ENCODE assay signal across 11 cellular contexts in genomic region chr15:55250951-55251350, GRCh38. TPM values are rescaled to one million over a fixed set of nuclear protein-coding genes. Genes with fewer than 3 reads are reported as not detected.
DNase-seq lines count a peak whose midpoint lies in the region; ATAC-seq, FAIRE-seq and TF ChIP-seq lines count a peak whose summit lies in the region.
"Had no signal": no experiment of that assay in that cellular context is flagged by ENCODE, and none has a peak within 500 bp of the region (broad histone marks: within the 10 kb centered on the region; RNA-seq: fewer than 3 reads in every experiment).

No MANE protein-coding gene starts in this region.

- POLR2A ChIA-PET in CD4-positive, alpha-beta T cell (lab: Charles Lee) = interaction anchor here (1.2 to 2.3 kb wide), 4 partner anchors 17 to 157 kb away, joined by 3 to 9 read pairs (median 8); partner anchors contain the start of genes CCPG1, PIERCE2 and RSL24D1
- POLR2A ChIA-PET in naive thymus-derived CD8-positive, alpha-beta T cell (lab: Charles Lee) = interaction anchor here (0.8 to 3.5 kb wide), 4 partner anchors 17 to 54 kb away, joined by 3 to 22 read pairs (median 4); partner anchors contain the start of gene RSL24D1

- no peaks in the 10 kb centered on the region for H3K27me3 Mint-ChIP-seq in CD4-positive, alpha-beta T cell
- H3K27me3 Mint-ChIP-seq in activated T-helper 2 cell treated with anti-CD3 and anti-CD28 coated beads, Interferon-gamma antibody, Interleukin-2, Interleukin-4, amounts not matched to agents 10 μg/mL and 5 μg/mL and 100 μg/mL, durations not matched to agents 14 hours and 24 hours and 36 hours (ENCODE audit: low read depth) = no peaks in the 10 kb centered on the region
- no peaks in the 10 kb centered on the region for H3K27me3 Mint-ChIP-seq in naive thymus-derived CD8-positive, alpha-beta T cell

- intact Hi-C loops in CD4-positive, alpha-beta T cell (cut with DNase I, micrococcal nuclease) = no loop called here
- intact Hi-C loops in activated T-helper 2 cell treated with anti-CD3 and anti-CD28 coated beads, Interferon-gamma antibody, Interleukin-2, Interleukin-4, amounts not matched to agents 10 μg/mL and 5 μg/mL and 100 μg/mL, durations not matched to agents 14 hours and 24 hours and 36 hours (cut with micrococcal nuclease) = no loop called here
- intact Hi-C loops in pancreas (cut with DNase I) = no loop called here

- CTCF ChIA-PET in CD4-positive, alpha-beta T cell (lab: Charles Lee) = interaction anchor here (1.2 kb wide), 1 partner anchor 16 kb away, joined by 4 read pairs; no protein-coding TSS in a partner anchor

- peaks cover 0 to 10% (median 5%) of the 10 kb centered on the region in 3 donors for H3K4me1 ChIP-seq in pancreas

- peak overlapping the region; percentile 0 for H3K4me3 Mint-ChIP-seq in CD4-positive, alpha-beta T cell
- no peak overlapping the region for H3K4me3 Mint-ChIP-seq in activated T-helper 2 cell treated with anti-CD3 and anti-CD28 coated beads, Interferon-gamma antibody, Interleukin-2, Interleukin-4, amounts not matched to agents 10 μg/mL and 5 μg/mL and 100 μg/mL, durations not matched to agents 14 hours and 24 hours and 36 hours (ENCODE audit: low read depth)
- H3K4me3 Mint-ChIP-seq in naive thymus-derived CD8-positive, alpha-beta T cell = peak overlapping the region; percentile 34 to 71 (median 58)

- H3K36me3 Mint-ChIP-seq in CD4-positive, alpha-beta T cell (ENCODE audit: low read depth) = no peaks in the 10 kb centered on the region
- H3K36me3 Mint-ChIP-seq in activated T-helper 2 cell treated with anti-CD3 and anti-CD28 coated beads, Interferon-gamma antibody, Interleukin-2, Interleukin-4, amounts not matched to agents 10 μg/mL and 5 μg/mL and 100 μg/mL, durations not matched to agents 14 hours and 24 hours and 36 hours (ENCODE audit: low read depth) = peaks cover 44% of the 10 kb centered on the region
- peaks cover 0 to 2% (median 2%) of the 10 kb centered on the region in 3 donors for H3K36me3 Mint-ChIP-seq in naive thymus-derived CD8-positive, alpha-beta T cell

- no peak overlapping the region for H3K27ac ChIP-seq in CD4-positive, alpha-beta T cell (ENCODE audit: low read depth, low read length)
- no peak overlapping the region for H3K27ac ChIP-seq in pancreas

- FAIRE-seq in pancreas (lab: Jason Lieb, UNC) = no peak

- H3K27me3 ChIP-seq in CD4-positive, alpha-beta T cell (ENCODE audit: control insufficient read depth, insufficient read depth, low read length) = no peaks in the 10 kb centered on the region
- H3K27me3 ChIP-seq in pancreas = no peaks in the 10 kb centered on the region

- no peaks in the 10 kb centered on the region for H3K9me3 ChIP-seq in CD4-positive, alpha-beta T cell (ENCODE audit: control insufficient read depth, low read length)
- no peaks in the 10 kb centered on the region for H3K9me3 ChIP-seq in pancreas

- no peak overlapping the region for H3K4me3 ChIP-seq in pancreas
- H3K4me3 ChIP-seq: skin epidermis had no signal

- peaks cover 51% of the 10 kb centered on the region for H3K4me1 Mint-ChIP-seq in CD4-positive, alpha-beta T cell (ENCODE audit: low read depth)
- peaks cover 63% of the 10 kb centered on the region for H3K4me1 Mint-ChIP-seq in activated T-helper 2 cell treated with anti-CD3 and anti-CD28 coated beads, Interferon-gamma antibody, Interleukin-2, Interleukin-4, amounts not matched to agents 10 μg/mL and 5 μg/mL and 100 μg/mL, durations not matched to agents 14 hours and 24 hours and 36 hours (ENCODE audit: low read depth)
- peaks cover 39 to 84% (median 67%) of the 10 kb centered on the region in 4 donors for H3K4me1 Mint-ChIP-seq in naive thymus-derived CD8-positive, alpha-beta T cell

- 74 to 77% methylated on average over 4 of the region's 4 CpGs for WGBS in pancreas, 2 donors

- no peak for TF ChIP-seq CTCF in CD4-positive, alpha-beta T cell (IDR thresholded peaks at IDR 0.05)
- TF ChIP-seq CTCF in pancreas (IDR thresholded peaks at IDR 0.05) = no peak

- ATAC-seq in CD4-positive, alpha-beta T cell (ENCODE audit: poor library complexity) = peak; percentile 58
- peak; percentile 78 to 87 for ATAC-seq in naive thymus-derived CD8-positive, alpha-beta T cell
- ATAC-seq in pancreas (no peak), HG02973 (IDR thresholded peaks at IDR 0.05; ENCODE audit: unreplicated experiment) (no peak)

- no peaks in the 10 kb centered on the region for H3K9me3 Mint-ChIP-seq in CD4-positive, alpha-beta T cell
- H3K9me3 Mint-ChIP-seq in activated T-helper 2 cell treated with anti-CD3 and anti-CD28 coated beads, Interferon-gamma antibody, Interleukin-2, Interleukin-4, amounts not matched to agents 10 μg/mL and 5 μg/mL and 100 μg/mL, durations not matched to agents 14 hours and 24 hours and 36 hours = no peaks in the 10 kb centered on the region
- H3K9me3 Mint-ChIP-seq in naive thymus-derived CD8-positive, alpha-beta T cell = no peaks in the 10 kb centered on the region

- peak overlapping the region; percentile 63 for H3K27ac Mint-ChIP-seq in CD4-positive, alpha-beta T cell
- peak overlapping the region; percentile 75 for H3K27ac Mint-ChIP-seq in activated T-helper 2 cell treated with anti-CD3 and anti-CD28 coated beads, Interferon-gamma antibody, Interleukin-2, Interleukin-4, amounts not matched to agents 10 μg/mL and 5 μg/mL and 100 μg/mL, durations not matched to agents 14 hours and 24 hours and 36 hours
- peak overlapping the region; percentile 46 to 94 (median 84) for H3K27ac Mint-ChIP-seq in naive thymus-derived CD8-positive, alpha-beta T cell

- DNase-seq in CD4-positive, alpha-beta T cell = no peak
- DNase-seq in Kasumi-1 (lab: John Stamatoyannopoulos, UW) (peak; percentile 42 to 65), pancreas (no peak), KG1 (lab: John Stamatoyannopoulos, UW) (no peak)
- DNase-seq in activated T-helper 2 cell treated with anti-CD3 and anti-CD28 coated beads, Interferon-gamma antibody, Interleukin-2, Interleukin-4, amounts not matched to agents 10 μg/mL and 5 μg/mL and 100 μg/mL, durations not matched to agents 14 hours and 24 hours and 36 hours (ENCODE audit: low spot score) = no peak
- DNase-seq in naive thymus-derived CD8-positive, alpha-beta T cell = peak in 3 of 10 donors; percentile 7 to 61 (median 56)
- DNase-seq: hypothalamus, MM.1S, SW 1271 had no signal

- no peaks in the 10 kb centered on the region for H3K36me3 ChIP-seq in pancreas

RNA-seq across cellular contexts. Expression of gene RAB27A, which starts 38.7 kb away (rescaled TPM):
- total RNA-seq in CD4-positive, alpha-beta T cell = 1 to 10 TPM; 9.0 TPM
- 72.3 and 74.4 TPM in 2 replicates for total RNA-seq in activated T-helper 2 cell treated with anti-CD3 and anti-CD28 coated beads, Interferon-gamma antibody, Interleukin-2, Interleukin-4, amounts not matched to agents 10 μg/mL and 5 μg/mL and 100 μg/mL, durations not matched to agents 14 hours and 24 hours and 36 hours
- total RNA-seq in naive thymus-derived CD8-positive, alpha-beta T cell = 10 to 100 TPM; 26.2 to 28.0 TPM
- polyA plus RNA-seq in naive thymus-derived CD8-positive, alpha-beta T cell = 10 to 100 TPM; 35.0 to 88.0 (median 39.3) TPM
- 10 to 100 TPM; 12.6 to 26.5 (median 17.2) TPM for total RNA-seq in pancreas
- polyA plus RNA-seq in pancreas = 1 to 10 TPM; 6.4 to 8.2 TPM

RNA-seq across cellular contexts. Expression of gene RSL24D1, which starts 54.2 kb away (rescaled TPM):
- total RNA-seq in CD4-positive, alpha-beta T cell = 100 to 1,000 TPM; 163 to 164 TPM
- 94.0 and 97.0 TPM in 2 replicates for total RNA-seq in activated T-helper 2 cell treated with anti-CD3 and anti-CD28 coated beads, Interferon-gamma antibody, Interleukin-2, Interleukin-4, amounts not matched to agents 10 μg/mL and 5 μg/mL and 100 μg/mL, durations not matched to agents 14 hours and 24 hours and 36 hours
- total RNA-seq in naive thymus-derived CD8-positive, alpha-beta T cell = 100 to 1,000 TPM; 139 to 147 TPM
- polyA plus RNA-seq in naive thymus-derived CD8-positive, alpha-beta T cell = 100 to 1,000 TPM in 1 of 3 donors, 10 to 100 TPM in 2; 78.8 to 116 (median 93.2) TPM
- 10 to 100 TPM; 30.7 to 67.0 (median 36.1) TPM for total RNA-seq in pancreas
- polyA plus RNA-seq in pancreas = 10 to 100 TPM; 37.5 to 48.3 TPM

Comparison
In these comparisons a context has a peak if more than half of its experiments do, and no peak if none do; other contexts are left out.
1. ATAC-seq: peak in CD4-positive, alpha-beta T cell (single experiment) and naive thymus-derived CD8-positive, alpha-beta T cell (2 of 2); none in pancreas (0 of 4) and HG02973 (single experiment).
2. DNase-seq: peak in Kasumi-1 (2 of 2); none in CD4-positive, alpha-beta T cell (0 of 10), activated T-helper 2 cell treated with anti-CD3 and anti-CD28 coated beads, Interferon-gamma antibody, Interleukin-2, Interleukin-4, amounts not matched to agents 10 μg/mL and 5 μg/mL and 100 μg/mL, durations not matched to agents 14 hours and 24 hours and 36 hours (single experiment), pancreas (0 of 6) and KG1 (single experiment).
3. Peak in every context shown above with its lines, with median percentiles within 50 percentile points of each other: H3K27ac Mint-ChIP-seq.